25 cellular contexts compared by ENCODE assay signal in the genomic region with DNA sequence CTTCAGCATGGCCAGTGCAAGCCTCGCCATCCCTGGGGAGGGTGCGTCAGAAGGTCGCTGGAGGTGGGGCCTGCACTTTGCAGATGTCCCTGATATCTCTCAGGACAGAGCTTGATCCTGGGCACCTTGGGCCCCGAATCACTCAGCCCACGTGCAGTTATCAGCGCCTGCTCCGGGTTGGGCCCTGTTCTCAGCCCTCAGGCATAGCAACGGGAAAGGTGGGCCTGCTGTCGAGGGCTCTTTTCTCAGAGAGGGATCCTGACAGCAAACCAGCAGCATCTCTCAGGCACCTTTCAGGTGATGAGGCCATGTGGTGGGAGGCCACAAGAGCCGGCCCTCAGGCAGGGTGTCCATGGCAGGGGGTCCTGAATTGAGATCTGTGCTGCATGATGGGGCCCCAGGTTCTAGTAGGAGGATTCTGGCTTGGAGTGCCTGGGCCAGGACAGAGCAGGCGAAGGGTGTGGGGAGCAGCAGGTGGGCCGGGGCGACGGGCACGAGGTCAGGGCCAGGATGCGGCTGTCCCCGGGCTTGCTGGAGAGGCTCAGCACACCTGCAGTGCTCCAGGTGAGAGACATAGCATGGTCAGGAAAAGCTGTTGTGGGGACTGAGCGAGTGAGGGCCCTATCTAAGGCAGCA.
A peak's percentile ranks its signal among the peaks of the same experiment; 100 is the strongest.
DNase-seq lines count a peak whose midpoint lies in the region; ATAC-seq and TF ChIP-seq lines count a peak whose summit lies in the region.
"Had no signal": no experiment of that assay in that cellular context is flagged by ENCODE, and none has a peak within 500 bp of the region (broad histone marks: within the 10 kb centered on the region; RNA-seq: fewer than 3 reads in every experiment).

No MANE protein-coding gene starts in this region.

- WGBS in spleen, 5 donors = 93 to 97% (median 95%) methylated on average over 17 to 18 of the region's 18 CpGs

- H3K27me3 Mint-ChIP-seq in T-cell = no peaks in the 10 kb centered on the region
- H3K27me3 Mint-ChIP-seq: activated CD4-positive, alpha-beta T cell treated with anti-CD3 and anti-CD28 coated beads, Interleukin-2, amount 10 ng/mL, durations not matched to agents 24 days and 14 days; IgD-negative memory B cell had no signal

- DNase-seq in COLO668 (lab: John Stamatoyannopoulos, UW; ENCODE audit: unreplicated experiment) = peak; percentile 86
- peak; percentile 80 for DNase-seq in NCI-H146 (lab: John Stamatoyannopoulos, UW)
- peak; percentile 28 for DNase-seq in lower lobe of right lung
- peak; percentile 59 for DNase-seq in spleen
- DNase-seq in dorsolateral prefrontal cortex = no peak
- no peak for DNase-seq in T-cell
- DNase-seq: activated CD4-positive, alpha-beta T cell treated with anti-CD3 and anti-CD28 coated beads, Interleukin-2, amount 10 ng/mL, durations not matched to agents 24 days and 14 days; activated naive CD4-positive, alpha-beta T cell; activated T-cell treated with anti-CD3 and anti-CD28 coated beads, Interleukin-2, amount 50 U/mL, for 4 hours; amniotic stem cell; brain microvascular endothelial cell; CD4-positive, CD25-positive, alpha-beta regulatory T cell; foreskin fibroblast; GOT3; kidney glomerular epithelial cell; stimulated activated CD4-positive, alpha-beta T cell treated with anti-CD3 and anti-CD28 coated beads, Interleukin-2, amount 100 ng/mL, for 24 hours; T-helper 9 cell had no signal

- H3K36me3 ChIP-seq in lower lobe of right lung (peaks cover 8% of the 10 kb centered on the region), spleen (peaks cover 0 to 34% (median 5%) of the 10 kb centered on the region in 6 donors)
- H3K36me3 ChIP-seq: brain microvascular endothelial cell had no signal

- H3K27ac ChIP-seq in lower lobe of right lung (no peak overlapping the region), spleen (no peak overlapping the region), dorsolateral prefrontal cortex (no peak overlapping the region)
- H3K27ac ChIP-seq: brain microvascular endothelial cell, heart left ventricle, PC-9, upper lobe of left lung, VCaP had no signal

- no peak for TF ChIP-seq POLR2A in spleen (IDR thresholded peaks at IDR 0.05)

- no peak overlapping the region for H3K4me3 Mint-ChIP-seq in T-cell
- H3K4me3 Mint-ChIP-seq: activated CD4-positive, alpha-beta T cell treated with anti-CD3 and anti-CD28 coated beads, Interleukin-2, amount 10 ng/mL, durations not matched to agents 24 days and 14 days; activated T-cell treated with anti-CD3 and anti-CD28 coated beads, Interleukin-2, amount 50 U/mL, for 4 hours; CD4-positive, CD25-positive, alpha-beta regulatory T cell; endodermal cell; IgD-negative memory B cell had no signal

- H3K4me3 ChIP-seq in lower lobe of right lung (no peak overlapping the region), spleen (no peak overlapping the region), dorsolateral prefrontal cortex (no peak overlapping the region)
- H3K4me3 ChIP-seq: heart left ventricle, PC-9, smooth muscle cell, upper lobe of left lung had no signal

- no peak for ATAC-seq in lower lobe of right lung
- no peak for ATAC-seq in GM21737 (IDR thresholded peaks at IDR 0.05; ENCODE audit: unreplicated experiment)
- ATAC-seq in T-cell (replicated peaks in 1 of 4) = no peak

- H3K9me3 ChIP-seq in lower lobe of right lung = no peaks in the 10 kb centered on the region
- no peaks in the 10 kb centered on the region for H3K9me3 ChIP-seq in spleen
- H3K9me3 ChIP-seq: heart left ventricle, upper lobe of left lung had no signal

- H3K4me1 ChIP-seq in lower lobe of right lung (peaks cover 12% of the 10 kb centered on the region), spleen (peaks cover 0 to 43% (median 19%) of the 10 kb centered on the region in 6 donors)

- TF ChIP-seq CTCF in lower lobe of right lung (IDR thresholded peaks at IDR 0.05) (no peak), spleen (IDR thresholded peaks at IDR 0.05 in 8 of 11, conservative IDR thresholded peaks at IDR 0.05 in 3 of 11) (no peak), dorsolateral prefrontal cortex (IDR thresholded peaks at IDR 0.05 in 54 of 56, conservative IDR thresholded peaks at IDR 0.05 in 2 of 56; ENCODE audit: low read depth in 1 of 56, partially characterized antibody in 56 of 56) (no peak)

- H3K27me3 ChIP-seq in lower lobe of right lung (ENCODE audit: low read depth) (no peaks in the 10 kb centered on the region), spleen (replicated peaks in 1 of 7) (no peaks in the 10 kb centered on the region), dorsolateral prefrontal cortex (no peaks in the 10 kb centered on the region)
- H3K27me3 ChIP-seq: brain microvascular endothelial cell, heart left ventricle, upper lobe of left lung had no signal

- CTCF ChIA-PET in T-cell (lab: Charles Lee) = no interaction called here

- no peak overlapping the region for H3K27ac Mint-ChIP-seq in T-cell
- H3K27ac Mint-ChIP-seq: activated CD4-positive, alpha-beta T cell treated with anti-CD3 and anti-CD28 coated beads, Interleukin-2, amount 10 ng/mL, durations not matched to agents 24 days and 14 days; endodermal cell had no signal

- H3K9me3 Mint-ChIP-seq in T-cell = no peaks in the 10 kb centered on the region
- H3K9me3 Mint-ChIP-seq: activated CD4-positive, alpha-beta T cell treated with anti-CD3 and anti-CD28 coated beads, Interleukin-2, amount 10 ng/mL, durations not matched to agents 24 days and 14 days; activated T-cell treated with anti-CD3 and anti-CD28 coated beads, Interleukin-2, amount 50 U/mL, for 4 hours; CD4-positive, CD25-positive, alpha-beta regulatory T cell; endodermal cell; IgD-negative memory B cell had no signal

- intact Hi-C loops in lower lobe of right lung (cut with DNase I) = no loop called here
- intact Hi-C loops in spleen (cut with DNase I; ENCODE audit: low total_unique reads) = no loop called here
- intact Hi-C loops in dorsolateral prefrontal cortex (cut with DNase I) = no loop called here

- POLR2A ChIA-PET in T-cell (lab: Charles Lee) = no interaction called here

- peaks cover 47 to 53% (median 51%) of the 10 kb centered on the region in 3 donors for H3K4me1 Mint-ChIP-seq in T-cell

- H3K36me3 Mint-ChIP-seq in T-cell = peaks cover 7% of the 10 kb centered on the region

Comparison
In these comparisons a context has a peak if more than half of its experiments do, and no peak if none do; other contexts are left out.
1. DNase-seq: peak in COLO668 (single experiment), NCI-H146 (single experiment), lower lobe of right lung (single experiment) and spleen (single experiment); none in dorsolateral prefrontal cortex (0 of 10) and T-cell (0 of 34).